Comparison of ENCODE assay signal across 9 cellular contexts in the genomic region with DNA sequence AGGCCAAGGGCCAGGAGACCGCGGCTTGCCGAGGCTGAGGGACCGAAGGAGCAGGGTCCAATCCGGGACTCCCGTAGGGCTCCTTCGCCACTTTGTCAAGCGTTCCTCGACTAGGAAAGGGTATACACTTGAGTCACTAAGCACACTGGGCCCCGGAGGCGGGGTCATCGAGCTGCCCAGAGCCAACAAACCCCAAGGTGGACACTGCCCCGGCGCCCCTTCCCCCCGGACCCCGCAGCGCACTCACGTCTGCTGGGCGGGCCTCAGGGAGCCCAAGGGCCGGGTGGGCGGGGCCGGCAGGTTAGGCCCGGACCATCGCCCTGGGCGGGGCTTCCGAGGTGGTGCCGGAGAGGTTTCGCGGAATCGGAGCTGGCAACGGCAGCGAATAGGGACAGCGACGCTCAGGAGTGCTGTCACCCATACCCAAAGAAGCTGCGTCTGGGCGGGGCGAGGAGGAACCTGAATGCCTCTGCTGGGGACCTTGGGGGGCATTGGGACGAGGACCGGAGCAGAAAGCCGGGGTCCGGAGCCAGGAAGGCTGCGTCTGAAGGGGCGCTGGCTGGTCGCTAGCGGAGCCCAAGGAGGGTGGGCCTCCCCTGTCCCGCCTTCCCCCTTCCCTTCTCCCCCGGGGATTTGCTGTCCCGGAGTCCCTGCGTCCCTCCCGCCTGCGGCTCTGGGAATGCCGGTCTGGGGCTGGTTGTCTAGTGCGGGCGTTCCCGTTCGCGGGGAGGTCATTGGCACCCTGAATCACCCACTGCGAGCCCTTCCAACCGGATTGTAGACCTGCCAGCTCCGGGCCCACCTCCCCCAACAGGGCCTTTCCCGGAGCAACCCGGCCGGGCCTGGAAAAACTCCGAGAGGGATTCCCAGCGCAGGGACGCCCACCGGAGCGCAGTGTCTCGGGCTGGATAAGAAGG.
DNase-seq lines count a peak whose midpoint lies in the region; ATAC-seq and TF ChIP-seq lines count a peak whose summit lies in the region.
"Had no signal": no experiment of that assay in that cellular context is flagged by ENCODE, and none has a peak within 500 bp of the region (broad histone marks: within the 10 kb centered on the region; RNA-seq: fewer than 3 reads in every experiment).

No MANE protein-coding gene starts in this region.

- peak overlapping the region in 3 of 4 donors; percentile 33 to 56 (median 52) for H3K27ac ChIP-seq in gastrocnemius medialis
- H3K27ac ChIP-seq: SJSA1 had no signal

- ATAC-seq in gastrocnemius medialis (no peak), HG02610 (IDR thresholded peaks at IDR 0.05; ENCODE audit: unreplicated experiment) (no peak), GM21447 (IDR thresholded peaks at IDR 0.05; ENCODE audit: unreplicated experiment) (no peak)

- no peak for TF ChIP-seq CTCF in GM10266 (IDR thresholded peaks at IDR 0.05; ENCODE audit: control insufficient read depth, insufficient read depth, low read depth, missing control alignments)
- TF ChIP-seq CTCF in gastrocnemius medialis (IDR thresholded peaks at IDR 0.05 in 4 of 5, conservative IDR thresholded peaks at IDR 0.05 in 1 of 5): no peak

- peaks cover 10 to 14% of the 10 kb centered on the region in 2 donors for H3K4me1 ChIP-seq in gastrocnemius medialis

- intact Hi-C loops in cardiac septum (cut with DNase I) (no loop called here), gastrocnemius medialis (cut with DNase I; ENCODE audit: low total_unique reads) (no loop called here)

- peak; percentile 79 for DNase-seq in GM10266 (ENCODE audit: extremely low spot score)
- DNase-seq in NCI-H748 (lab: John Stamatoyannopoulos, UW; ENCODE audit: unreplicated experiment): peak; percentile 86
- peak; percentile 65 for DNase-seq in activated gamma-delta T cell (lab: John Stamatoyannopoulos, UW)
- DNase-seq in cardiac septum (ENCODE audit: low spot score): peak; percentile 80
- DNase-seq in gastrocnemius medialis: no peak
- no peak for DNase-seq in NCI-H1092 treated with DMSO at 0.1 percent for 48 hours (lab: John Stamatoyannopoulos, UW)

- TF ChIP-seq POLR2A in gastrocnemius medialis (IDR thresholded peaks at IDR 0.05): no peak

- H3K9me3 ChIP-seq in gastrocnemius medialis: no peaks in the 10 kb centered on the region
- H3K9me3 ChIP-seq: SJSA1 had no signal

- H3K36me3 ChIP-seq in gastrocnemius medialis: peaks cover 0 to 25% of the 10 kb centered on the region in 2 donors

- H3K27me3 ChIP-seq in gastrocnemius medialis: peaks cover 0 to 10% (median 7%) of the 10 kb centered on the region in 3 donors
- H3K27me3 ChIP-seq: SJSA1 had no signal

- in situ Hi-C loops in gastrocnemius medialis (cut with MboI; ENCODE audit: low sequenced_read_pairs in 4 of 4): no loop called here

- peak overlapping the region; percentile 40 to 55 (median 46) for H3K4me3 ChIP-seq in gastrocnemius medialis
- H3K4me3 ChIP-seq: SJSA1 had no signal

Comparison
In these comparisons a context has a peak if more than half of its experiments do, and no peak if none do; other contexts are left out.
1. DNase-seq: peak in GM10266 (single experiment), NCI-H748 (single experiment), activated gamma-delta T cell (single experiment) and cardiac septum (single experiment); none in gastrocnemius medialis (0 of 2) and NCI-H1092 treated with DMSO at 0.1 percent for 48 hours (single experiment).